1 cellular context compared by ENCODE assay signal in the genomic region with DNA sequence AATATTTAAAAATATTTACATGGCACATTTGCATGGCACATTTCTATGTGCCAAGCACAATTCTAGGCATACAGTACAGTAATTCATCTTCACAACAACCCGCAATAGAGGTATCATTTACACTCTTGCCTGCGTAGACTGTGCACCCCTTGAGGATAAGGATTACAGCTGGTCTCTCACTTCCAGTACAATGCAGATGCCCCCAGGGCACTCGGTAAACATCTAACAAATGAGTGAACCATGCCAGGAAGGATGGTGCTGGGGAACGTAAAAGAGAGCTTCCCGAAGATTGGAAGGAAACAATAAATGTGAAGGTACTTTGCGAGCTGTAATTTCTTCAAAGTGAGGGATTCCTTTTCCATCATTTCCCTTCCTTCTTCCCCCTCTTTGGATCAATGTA.
TF ChIP-seq lines count a peak whose summit lies in the region.

No MANE protein-coding gene starts in this region.

TF ChIP-seq in K562, 482 proteins besides CTCF, POLR2A, EP300 and RAD21:
- no peak for TF ChIP-seq ZNF274 (IDR thresholded peaks at IDR 0.05; ENCODE audit: borderline replicate concordance, low read depth, low read length)
- TF ChIP-seq ZNF124 (CRISPR knock-in tag; IDR thresholded peaks at IDR 0.05): no peak
- TF ChIP-seq POLR2AphosphoS2 (IDR thresholded peaks at IDR 0.05; ENCODE audit: low read length): no peak
- TF ChIP-seq, protein P1, sequence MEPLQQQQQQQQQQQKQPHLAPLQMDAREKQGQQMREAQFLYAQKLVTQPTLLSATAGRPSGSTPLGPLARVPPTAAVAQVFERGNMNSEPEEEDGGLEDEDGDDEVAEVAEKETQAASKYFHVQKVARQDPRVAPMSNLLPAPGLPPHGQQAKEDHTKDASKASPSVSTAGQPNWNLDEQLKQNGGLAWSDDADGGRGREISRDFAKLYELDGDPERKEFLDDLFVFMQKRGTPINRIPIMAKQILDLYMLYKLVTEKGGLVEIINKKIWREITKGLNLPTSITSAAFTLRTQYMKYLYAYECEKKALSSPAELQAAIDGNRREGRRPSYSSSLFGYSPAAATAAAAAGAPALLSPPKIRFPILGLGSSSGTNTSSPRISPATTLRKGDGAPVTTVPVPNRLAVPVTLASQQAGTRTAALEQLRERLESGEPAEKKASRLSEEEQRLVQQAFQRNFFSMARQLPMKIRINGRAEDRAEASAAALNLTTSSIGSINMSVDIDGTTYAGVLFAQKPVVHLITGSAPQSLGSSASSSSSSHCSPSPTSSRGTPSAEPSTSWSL (CRISPR knock-in tag; IDR thresholded peaks at IDR 0.05; ENCODE audit: borderline replicate concordance): no peak
- TF ChIP-seq GTF2A2 (tag; IDR thresholded peaks at IDR 0.05): no peak
- no peak for TF ChIP-seq SAFB2 (IDR thresholded peaks at IDR 0.05; ENCODE audit: borderline replicate concordance, low read depth, low read length, severe bottlenecking)
- TF ChIP-seq ARID1B (IDR thresholded peaks at IDR 0.05): no peak
- no peak for TF ChIP-seq SMARCA4 (IDR thresholded peaks at IDR 0.05)
TF ChIP-seq in K562: peak in this region for 0.
